1 cellular context compared by ENCODE assay signal in the genomic region with DNA sequence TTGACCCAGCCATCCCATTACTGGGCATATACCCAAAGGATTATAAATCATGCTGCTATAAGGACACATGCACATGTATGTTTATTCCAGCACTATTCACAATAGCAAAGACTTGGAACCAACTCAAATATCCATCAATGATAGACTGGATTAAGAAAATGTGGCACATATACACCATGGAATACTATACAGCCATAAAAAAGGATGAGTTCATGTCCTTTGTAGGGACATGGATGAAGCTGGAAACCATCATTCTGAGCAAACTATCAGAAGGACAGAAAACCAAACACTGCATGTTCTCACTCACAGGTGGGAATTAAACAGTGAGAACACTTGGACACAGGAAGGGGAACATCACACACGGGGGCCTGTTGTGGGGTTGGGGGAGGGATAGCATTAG.
TF ChIP-seq lines count a peak whose summit lies in the region.
"Not testable (repeated sequence)": the region's sequence is repeated elsewhere in the genome, so short reads cannot be mapped to it uniquely, and the experiment has no call there.

No MANE protein-coding gene starts in this region.

- H3K36me3 ChIP-seq in HEK293 (ENCODE audit: control insufficient read depth in 2 of 2, insufficient read depth in 1 of 2, low read length in 2 of 2): not testable (repeated sequence)

- H3K4me3 ChIP-seq in HEK293 (ENCODE audit: low read depth, low read length): not testable (repeated sequence)

- H3K27ac ChIP-seq in HEK293 (ENCODE audit: extremely low read depth, low read depth, low read length): not testable (repeated sequence)

- CTCF ChIA-PET in HEK293 (lab: Yijun Ruan, JAX): not testable (repeated sequence)

- not testable (repeated sequence) for TF ChIP-seq CTCF in HEK293 (tag by site-specific recombination; IDR thresholded peaks at IDR 0.05)

- H3K9me3 ChIP-seq in HEK293 (ENCODE audit: control insufficient read depth, insufficient read depth, low read depth, low read length): not testable (repeated sequence)

- not testable (repeated sequence) for H3K4me1 ChIP-seq in HEK293 (ENCODE audit: control insufficient read depth, insufficient read depth, low read length)

- POLR2A ChIA-PET in HEK293 (lab: Yijun Ruan, JAX): not testable (repeated sequence)

TF ChIP-seq in HEK293, 187 proteins besides CTCF, POLR2A, EP300 and RAD21:
- TF ChIP-seq ZNF146 (tag by site-specific recombination; IDR thresholded peaks at IDR 0.05): peak; percentile 94
